10 cellular contexts compared by ENCODE assay signal in the genomic region with DNA sequence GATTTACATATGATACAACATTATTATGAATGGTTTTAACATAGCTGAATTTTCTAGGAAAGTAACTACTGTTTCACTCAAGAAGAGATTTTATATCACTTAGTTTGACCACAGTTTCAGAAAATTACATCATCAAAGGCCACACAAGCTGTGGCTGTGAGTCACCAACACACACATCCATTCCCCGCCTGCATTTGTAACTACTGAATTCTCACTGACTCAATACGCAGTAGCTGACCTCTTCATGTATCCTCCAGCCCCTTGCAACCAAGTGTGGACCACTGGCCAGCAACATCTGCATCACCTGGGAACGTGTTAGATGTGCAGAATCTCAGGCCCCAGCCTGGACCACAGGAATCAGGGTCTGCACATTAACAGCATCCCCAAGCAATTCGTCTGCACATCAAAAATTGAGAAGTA.
A peak's percentile ranks its signal among the peaks of the same experiment; 100 is the strongest.
DNase-seq lines count a peak whose midpoint lies in the region; ATAC-seq and TF ChIP-seq lines count a peak whose summit lies in the region.
"Had no signal": no experiment of that assay in that cellular context is flagged by ENCODE, and none has a peak within 500 bp of the region (broad histone marks: within the 10 kb centered on the region; RNA-seq: fewer than 3 reads in every experiment).

No MANE protein-coding gene starts in this region.

- intact Hi-C loops in transverse colon (cut with DNase I; ENCODE audit: low total_unique reads), result no loop called here

- no peaks in the 10 kb centered on the region for H3K27me3 ChIP-seq in transverse colon
- H3K27me3 ChIP-seq: body of pancreas, pancreas had no signal

- in situ Hi-C loops in transverse colon (cut with MboI; ENCODE audit: low pct_ligation_motif_present in 1 of 4, low pct_unique_long_range_greater_than_20kb in 1 of 4, low sequenced_read_pairs in 3 of 4), result loop anchor here in 2 of 4 donors (10.0 to 25.0 kb wide), 2 partner anchors 189 to 202 kb away; a partner anchor contains a TSS

- DNase-seq in activated naive CD4-positive, alpha-beta T cell treated with Interleukin-2 at 50 U/mL for 16 hours, result peak; percentile 42
- DNase-seq in activated naive CD4-positive, alpha-beta T cell (lab: John Stamatoyannopoulos, UW), result no peak
- peak; percentile 3 for DNase-seq in activated T-cell treated with anti-CD3 and anti-CD28 coated beads for 4 hours
- peak; percentile 62 for DNase-seq in islet precursor cell
- DNase-seq in transverse colon, result no peak
- DNase-seq in NAMALWA (ENCODE audit: low spot score), result no peak
- no peak for DNase-seq in HuH-7.5 (ENCODE audit: low spot score)

- TF ChIP-seq CTCF in transverse colon (IDR thresholded peaks at IDR 0.05), result no peak

- 69% methylated on average over 4 of the region's 4 CpGs; no CpG with 5 or more reads in 1 of the 2 donors for WGBS in transverse colon (ENCODE audit: low coverage in 1 of 2), 2 donors

- H3K4me1 ChIP-seq in transverse colon, result peaks cover 31 to 84% (median 66%) of the 10 kb centered on the region in 4 donors

- no peak for ATAC-seq in GM19035 (IDR thresholded peaks at IDR 0.05; ENCODE audit: unreplicated experiment)
- ATAC-seq: body of pancreas had no signal

- no peak overlapping the region for H3K4me3 ChIP-seq in transverse colon
- H3K4me3 ChIP-seq: body of pancreas, pancreas had no signal

- H3K36me3 ChIP-seq in transverse colon, result no peaks in the 10 kb centered on the region
- H3K36me3 ChIP-seq: pancreas had no signal

- TF ChIP-seq EP300 in transverse colon (IDR thresholded peaks at IDR 0.05; ENCODE audit: low read depth), result no peak

- no peaks in the 10 kb centered on the region for H3K9me3 ChIP-seq in transverse colon
- H3K9me3 ChIP-seq: body of pancreas, pancreas had no signal

- peak overlapping the region; percentile 41 to 87 (median 74) for H3K27ac ChIP-seq in transverse colon

- TF ChIP-seq POLR2A in transverse colon (IDR thresholded peaks at IDR 0.05), result no peak

Comparison
In these comparisons a context has a peak if more than half of its experiments do, and no peak if none do; other contexts are left out.
1. DNase-seq: peak in activated naive CD4-positive, alpha-beta T cell treated with Interleukin-2 at 50 U/mL for 16 hours (single experiment), activated T-cell treated with anti-CD3 and anti-CD28 coated beads for 4 hours (single experiment) and islet precursor cell (single experiment); none in activated naive CD4-positive, alpha-beta T cell (0 of 4), transverse colon (single experiment), NAMALWA (single experiment) and HuH-7.5 (single experiment).